Comparison of ENCODE assay signal across 1 cellular context in the genomic region with DNA sequence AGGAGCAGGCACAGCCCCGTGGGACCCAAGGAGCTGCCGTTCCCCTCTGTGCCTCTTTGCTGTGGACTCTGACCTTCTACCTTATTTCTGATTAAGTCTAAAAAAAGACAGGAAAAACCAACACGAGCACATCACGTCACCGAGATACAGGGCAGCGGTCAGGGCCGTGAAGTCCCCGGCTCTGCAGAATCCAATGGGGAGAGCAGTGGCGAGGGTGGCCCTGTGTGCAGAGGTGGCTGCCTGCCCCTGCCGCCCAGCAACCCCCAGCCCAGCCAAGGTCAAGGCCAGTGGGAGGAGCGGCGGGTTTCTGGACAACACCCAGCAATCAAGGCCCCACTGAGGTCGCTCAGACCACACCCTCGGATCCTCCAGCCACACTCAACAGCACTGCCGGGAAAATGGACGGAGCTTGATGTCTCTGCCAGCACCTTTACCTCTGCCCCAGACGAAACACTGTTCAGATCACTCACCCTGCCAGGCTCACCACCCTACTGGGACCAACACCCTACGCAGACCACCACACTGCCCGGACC.
TF ChIP-seq lines count a peak whose summit lies in the region.

No MANE protein-coding gene starts in this region.

TF ChIP-seq in GM12878, 131 proteins besides CTCF, POLR2A, EP300 and RAD21:
- TF ChIP-seq MEF2B (IDR thresholded peaks at IDR 0.05; ENCODE audit: partially characterized antibody, poor library complexity, severe bottlenecking), result no peak
- TF ChIP-seq JUND (IDR thresholded peaks at IDR 0.05; ENCODE audit: low read depth, low read length), result no peak
- no peak for TF ChIP-seq GATAD2B (conservative IDR thresholded peaks at IDR 0.05; ENCODE audit: low read depth)
- no peak for TF ChIP-seq RAD51 (IDR thresholded peaks at IDR 0.05)
- TF ChIP-seq ZNF24 (IDR thresholded peaks at IDR 0.05), result no peak
- TF ChIP-seq CBX5 (IDR thresholded peaks at IDR 0.05; ENCODE audit: low read depth), result no peak
- no peak for TF ChIP-seq ZNF622 (IDR thresholded peaks at IDR 0.05)
- TF ChIP-seq NR2C1 (IDR thresholded peaks at IDR 0.05), result no peak
- TF ChIP-seq, protein P1, sequence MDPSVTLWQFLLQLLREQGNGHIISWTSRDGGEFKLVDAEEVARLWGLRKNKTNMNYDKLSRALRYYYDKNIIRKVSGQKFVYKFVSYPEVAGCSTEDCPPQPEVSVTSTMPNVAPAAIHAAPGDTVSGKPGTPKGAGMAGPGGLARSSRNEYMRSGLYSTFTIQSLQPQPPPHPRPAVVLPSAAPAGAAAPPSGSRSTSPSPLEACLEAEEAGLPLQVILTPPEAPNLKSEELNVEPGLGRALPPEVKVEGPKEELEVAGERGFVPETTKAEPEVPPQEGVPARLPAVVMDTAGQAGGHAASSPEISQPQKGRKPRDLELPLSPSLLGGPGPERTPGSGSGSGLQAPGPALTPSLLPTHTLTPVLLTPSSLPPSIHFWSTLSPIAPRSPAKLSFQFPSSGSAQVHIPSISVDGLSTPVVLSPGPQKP (IDR thresholded peaks at IDR 0.05; ENCODE audit: low read depth, low read length), result no peak
- TF ChIP-seq, protein P2, sequence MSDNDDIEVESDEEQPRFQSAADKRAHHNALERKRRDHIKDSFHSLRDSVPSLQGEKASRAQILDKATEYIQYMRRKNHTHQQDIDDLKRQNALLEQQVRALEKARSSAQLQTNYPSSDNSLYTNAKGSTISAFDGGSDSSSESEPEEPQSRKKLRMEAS (IDR thresholded peaks at IDR 0.05; ENCODE audit: low read depth, low read length), result no peak
- TF ChIP-seq GABPA (IDR thresholded peaks at IDR 0.05; ENCODE audit: low read depth), result no peak
- no peak for TF ChIP-seq SIN3A (IDR thresholded peaks at IDR 0.05; ENCODE audit: low read depth, low read length)
- no peak for TF ChIP-seq CREB1 (IDR thresholded peaks at IDR 0.05; ENCODE audit: low read depth)
- TF ChIP-seq POLR2AphosphoS5 (IDR thresholded peaks at IDR 0.05; ENCODE audit: low read length), result no peak
- TF ChIP-seq TCF12 (IDR thresholded peaks at IDR 0.05; ENCODE audit: low read depth, low read length), result no peak
